39 cellular contexts compared by ENCODE assay signal in genomic region chr2:129504646-129505045, GRCh38.
"Had no signal": no experiment of that assay in that cellular context is flagged by ENCODE, and none has a peak within 500 bp of the region (broad histone marks: within the 10 kb centered on the region; RNA-seq: fewer than 3 reads in every experiment).

No MANE protein-coding gene starts in this region.

- FAIRE-seq: astrocyte, TTC549 had no signal

- H3K36me3 Mint-ChIP-seq: activated CD4-positive, alpha-beta memory T cell treated with anti-CD3 and anti-CD28 coated beads for 36 hours; activated naive CD4-positive, alpha-beta T cell treated with anti-CD3 and anti-CD28 coated beads, Interleukin-2, amount 50 U/mL, for 72 hours; activated naive CD8-positive, alpha-beta T cell treated with anti-CD3 and anti-CD28 coated beads for 36 hours had no signal

- H3K4me3 Mint-ChIP-seq: activated B cell treated with CpG ODN at 0.5 μM for 24 hours; activated CD4-positive, alpha-beta memory T cell treated with anti-CD3 and anti-CD28 coated beads for 36 hours; activated CD4-positive, alpha-beta T cell treated with anti-CD3 and anti-CD28 coated beads, Interleukin-2, amount 10 ng/mL, durations not matched to agents 24 days and 14 days; activated CD8-positive, alpha-beta T cell treated with anti-CD3 and anti-CD28 coated beads for 36 hours; activated naive CD4-positive, alpha-beta T cell treated with anti-CD3 and anti-CD28 coated beads for 36 hours; activated naive CD8-positive, alpha-beta T cell treated with anti-CD3 and anti-CD28 coated beads for 36 hours; activated T-cell treated with anti-CD3 and anti-CD28 coated beads, Interleukin-2, amount 50 U/mL, for 4 hours; activated T-cell treated with anti-CD3 and anti-CD28 coated beads, Interleukin-2, amount 50 U/mL, for 72 hours; activated T-helper 1 cell treated with anti-CD3 and anti-CD28 coated beads, Interleukin-12 subunit alpha, Interleukin-12 subunit beta, Interleukin-2, Interleukin-4 antibody, amounts not matched to agents 30 ng/mL and 10 ng/mL and 1 ng/mL, durations not matched to agents 14 hours and 24 hours and 36 hours; activated T-helper 17 cell treated with anti-CD3 and anti-CD28 coated beads, Interleukin-2, amount 50 U/mL, for 72 hours; central memory CD8-positive, alpha-beta T cell; T-helper 1 cell treated with Interleukin-12 subunit alpha and Interleukin-12 subunit beta and Interleukin-4 antibody, amounts not matched to agents 30 μg/mL and 1 μg/mL, for 36 hours; T-helper 2 cell treated with Interferon-gamma antibody and Interleukin-4, amounts not matched to agents 5 μg/mL and 100 μg/mL, for 36 hours had no signal

- H3K9me3 Mint-ChIP-seq: activated B cell treated with CpG ODN at 0.5 μM for 24 hours; activated CD4-positive, alpha-beta T cell treated with anti-CD3 and anti-CD28 coated beads, Interleukin-2, amount 10 ng/mL, durations not matched to agents 24 days and 14 days; activated CD8-positive, alpha-beta T cell treated with anti-CD3 and anti-CD28 coated beads for 36 hours; activated naive CD8-positive, alpha-beta T cell treated with anti-CD3 and anti-CD28 coated beads for 36 hours; activated T-helper 1 cell treated with anti-CD3 and anti-CD28 coated beads, Interleukin-12 subunit alpha, Interleukin-12 subunit beta, Interleukin-2, Interleukin-4 antibody, amounts not matched to agents 30 ng/mL and 10 ng/mL and 1 ng/mL, durations not matched to agents 14 hours and 24 hours and 36 hours; T-helper 1 cell treated with Interleukin-12 subunit alpha and Interleukin-12 subunit beta and Interleukin-4 antibody, amounts not matched to agents 30 μg/mL and 1 μg/mL, for 36 hours; T-helper 2 cell treated with Interferon-gamma antibody and Interleukin-4, amounts not matched to agents 5 μg/mL and 100 μg/mL, for 36 hours had no signal

- H3K27me3 Mint-ChIP-seq: activated CD4-positive, alpha-beta memory T cell treated with anti-CD3 and anti-CD28 coated beads for 36 hours; activated CD4-positive, alpha-beta T cell treated with anti-CD3 and anti-CD28 coated beads, Interleukin-2, amount 10 ng/mL, durations not matched to agents 24 days and 14 days; activated T-helper 17 cell treated with anti-CD3 and anti-CD28 coated beads, Interleukin-2, amount 50 U/mL, for 72 hours; central memory CD8-positive, alpha-beta T cell had no signal

- H3K4me3 ChIP-seq: adrenal gland, body of pancreas, breast epithelium, cardiac muscle cell had no signal

- H3K4me1 Mint-ChIP-seq: activated B cell treated with CpG ODN at 0.5 μM for 24 hours; activated CD4-positive, alpha-beta T cell treated with anti-CD3 and anti-CD28 coated beads, Interleukin-2, amount 10 ng/mL, durations not matched to agents 24 days and 14 days; activated naive CD8-positive, alpha-beta T cell treated with anti-CD3 and anti-CD28 coated beads for 36 hours; activated T-helper 17 cell treated with anti-CD3 and anti-CD28 coated beads, Interleukin-2, amount 50 U/mL, for 72 hours; central memory CD8-positive, alpha-beta T cell had no signal

- H3K27me3 ChIP-seq: adrenal gland, body of pancreas, brain microvascular endothelial cell, breast epithelium, cardiac muscle cell had no signal

- H3K4me1 ChIP-seq: adrenal gland, body of pancreas, breast epithelium had no signal

- H3K9me3 ChIP-seq: adrenal gland, breast epithelium had no signal

- H3K27ac ChIP-seq: adrenal gland, body of pancreas, brain microvascular endothelial cell, breast epithelium, cardiac muscle cell, VCaP had no signal

- H3K27ac Mint-ChIP-seq: activated B cell treated with CpG ODN at 0.5 μM for 24 hours; activated CD4-positive, alpha-beta memory T cell treated with anti-CD3 and anti-CD28 coated beads for 36 hours; activated CD4-positive, alpha-beta T cell treated with anti-CD3 and anti-CD28 coated beads, Interleukin-2, amount 10 ng/mL, durations not matched to agents 24 days and 14 days; activated CD8-positive, alpha-beta T cell treated with anti-CD3 and anti-CD28 coated beads for 36 hours; activated naive CD4-positive, alpha-beta T cell treated with anti-CD3 and anti-CD28 coated beads for 36 hours; activated naive CD4-positive, alpha-beta T cell treated with anti-CD3 and anti-CD28 coated beads, Interleukin-2, amount 50 U/mL, for 72 hours; activated naive CD8-positive, alpha-beta T cell treated with anti-CD3 and anti-CD28 coated beads for 36 hours; activated T-cell treated with anti-CD3 and anti-CD28 coated beads, Interleukin-2, amount 50 U/mL, for 72 hours; activated T-helper 1 cell treated with anti-CD3 and anti-CD28 coated beads, Interleukin-12 subunit alpha, Interleukin-12 subunit beta, Interleukin-2, Interleukin-4 antibody, amounts not matched to agents 30 ng/mL and 10 ng/mL and 1 ng/mL, durations not matched to agents 14 hours and 24 hours and 36 hours; activated T-helper 17 cell treated with anti-CD3 and anti-CD28 coated beads, Interleukin-2, amount 50 U/mL, for 72 hours; T-helper 1 cell treated with Interleukin-12 subunit alpha and Interleukin-12 subunit beta and Interleukin-4 antibody, amounts not matched to agents 30 μg/mL and 1 μg/mL, for 36 hours; T-helper 2 cell treated with Interferon-gamma antibody and Interleukin-4, amounts not matched to agents 5 μg/mL and 100 μg/mL, for 36 hours had no signal

- ATAC-seq: activated CD8-positive, alpha-beta T cell treated with anti-CD3 and anti-CD28 coated beads for 36 hours; activated naive CD4-positive, alpha-beta T cell treated with anti-CD3 and anti-CD28 coated beads, Interleukin-2, amount 50 U/mL, for 72 hours; activated T-cell treated with anti-CD3 and anti-CD28 coated beads, Interleukin-2, amount 50 U/mL, for 4 hours; activated T-cell treated with anti-CD3 and anti-CD28 coated beads, Interleukin-2, amount 50 U/mL, for 72 hours; activated T-helper 17 cell treated with anti-CD3 and anti-CD28 coated beads, Interleukin-2, amount 50 U/mL, for 72 hours; body of pancreas had no signal

- H3K36me3 ChIP-seq: adrenal gland, brain microvascular endothelial cell, breast epithelium, cardiac muscle cell had no signal

- DNase-seq: activated B cell treated with CpG ODN at 0.5 μM for 24 hours; activated CD4-positive, alpha-beta memory T cell treated with anti-CD3 and anti-CD28 coated beads for 36 hours; activated CD4-positive, alpha-beta T cell treated with anti-CD3 and anti-CD28 coated beads for 4 hours; activated CD4-positive, alpha-beta T cell treated with anti-CD3 and anti-CD28 coated beads, Interleukin-2, amount 10 ng/mL, durations not matched to agents 24 days and 14 days; activated CD4-positive, alpha-beta T cell treated with anti-CD3 and anti-CD28 coated beads, Interleukin-2, amount 50 U/mL, for 1 hour; activated CD4-positive, alpha-beta T cell treated with anti-CD3 and anti-CD28 coated beads, Interleukin-2, amount 50 U/mL, for 4 hours; activated CD4-positive, CD25-positive, alpha-beta regulatory T cell treated with anti-CD3 and anti-CD28 coated beads, Interleukin-2, amount 50 U/mL, for 72 hours; activated CD8-positive, alpha-beta memory T cell treated with anti-CD3 and anti-CD28 coated beads, Interleukin-2, amount 50 U/mL, for 4 hours; activated CD8-positive, alpha-beta T cell treated with anti-CD3 and anti-CD28 coated beads for 36 hours; activated effector memory CD4-positive, alpha-beta T cell treated with anti-CD3 and anti-CD28 coated beads, Interleukin-2, amount 50 U/mL, for 16 hours; activated gamma-delta T cell treated with Interleukin-2 at 50 U/mL for 16 hours; activated naive CD4-positive, alpha-beta T cell; activated naive CD4-positive, alpha-beta T cell treated with anti-CD3 and anti-CD28 coated beads for 36 hours; activated naive CD4-positive, alpha-beta T cell treated with anti-CD3 and anti-CD28 coated beads, Interleukin-2, amount 50 U/mL, for 16 hours; activated naive CD8-positive, alpha-beta T cell treated with anti-CD3 and anti-CD28 coated beads for 36 hours; activated T-cell treated with anti-CD3 and anti-CD28 coated beads for 4 hours; activated T-cell treated with anti-CD3 and anti-CD28 coated beads, Interleukin-2, amount 50 U/mL, for 1 hour; activated T-cell treated with anti-CD3 and anti-CD28 coated beads, Interleukin-2, amount 50 U/mL, for 4 hours; activated T-cell treated with anti-CD3 and anti-CD28 coated beads, Interleukin-2, amount 50 U/mL, for 72 hours; adrenal gland; amniotic stem cell; aorta; body of pancreas; brain microvascular endothelial cell; caudate nucleus; cerebellar nuclear complex; T-helper 2 cell; T-helper 9 cell had no signal
